ENCODE assay signal across 14 cellular contexts in genomic region chr11:11532574-11532973, GRCh38.
DNase-seq lines count a peak whose midpoint lies in the region; ATAC-seq and TF ChIP-seq lines count a peak whose summit lies in the region.
"Had no signal": no experiment of that assay in that cellular context is flagged by ENCODE, and none has a peak within 500 bp of the region (broad histone marks: within the 10 kb centered on the region; RNA-seq: fewer than 3 reads in every experiment).

No MANE protein-coding gene starts in this region.

- intact Hi-C loops in psoas muscle (cut with DNase I), result loop anchor here (5.0 to 10.0 kb wide), 2 partner anchors 82 to 90 kb away; partner anchors contain the start of gene GALNT18 (in 1 of the 2)
- intact Hi-C loops in activated T-helper 1 cell treated with anti-CD3 and anti-CD28 coated beads, Interleukin-12 subunit alpha, Interleukin-12 subunit beta, Interleukin-2, Interleukin-4 antibody, amounts not matched to agents 30 ng/mL and 10 ng/mL and 1 ng/mL, durations not matched to agents 14 hours and 24 hours and 36 hours (cut with micrococcal nuclease), result no loop called here

- in situ Hi-C loops in G401 (cut with HindIII; ENCODE audit: low sequenced_read_pairs), result no loop called here

- H3K27ac Mint-ChIP-seq in chondrocyte (ENCODE audit: unreplicated experiment) (peak overlapping the region; percentile 71), endothelial cell (ENCODE audit: unreplicated experiment) (no peak overlapping the region)
- no peak overlapping the region for H3K27ac Mint-ChIP-seq in activated T-helper 1 cell treated with anti-CD3 and anti-CD28 coated beads, Interleukin-12 subunit alpha, Interleukin-12 subunit beta, Interleukin-2, Interleukin-4 antibody, amounts not matched to agents 30 ng/mL and 10 ng/mL and 1 ng/mL, durations not matched to agents 14 hours and 24 hours and 36 hours
- no peak overlapping the region for H3K27ac Mint-ChIP-seq in stimulated activated effector memory CD8-positive, alpha-beta T cell treated with anti-CD3 and anti-CD28 coated beads, Interleukin-12 subunit alpha, Interleukin-12 subunit beta, amount 100 ng/mL, for 72 hours
- H3K27ac Mint-ChIP-seq: activated T-helper 2 cell treated with anti-CD3 and anti-CD28 coated beads, Interferon-gamma antibody, Interleukin-2, Interleukin-4, amounts not matched to agents 10 μg/mL and 5 μg/mL and 100 μg/mL, durations not matched to agents 14 hours and 24 hours and 36 hours; CD8-positive, alpha-beta T cell; IgD-negative memory B cell; neural progenitor cell had no signal

- H3K27me3 Mint-ChIP-seq in chondrocyte (ENCODE audit: low read depth) (no peaks in the 10 kb centered on the region), endothelial cell (ENCODE audit: unreplicated experiment) (peaks cover 8% of the 10 kb centered on the region)
- peaks cover 6% of the 10 kb centered on the region for H3K27me3 Mint-ChIP-seq in activated T-helper 1 cell treated with anti-CD3 and anti-CD28 coated beads, Interleukin-12 subunit alpha, Interleukin-12 subunit beta, Interleukin-2, Interleukin-4 antibody, amounts not matched to agents 30 ng/mL and 10 ng/mL and 1 ng/mL, durations not matched to agents 14 hours and 24 hours and 36 hours (ENCODE audit: insufficient read depth)
- H3K27me3 Mint-ChIP-seq: IgD-negative memory B cell had no signal

- H3K27ac ChIP-seq in psoas muscle, result peak overlapping the region; percentile 31
- H3K27ac ChIP-seq: left lung, neural progenitor cell had no signal

- H3K4me3 Mint-ChIP-seq in chondrocyte (ENCODE audit: unreplicated experiment) (no peak overlapping the region), endothelial cell (ENCODE audit: unreplicated experiment) (no peak overlapping the region)
- no peak overlapping the region for H3K4me3 Mint-ChIP-seq in activated T-helper 1 cell treated with anti-CD3 and anti-CD28 coated beads, Interleukin-12 subunit alpha, Interleukin-12 subunit beta, Interleukin-2, Interleukin-4 antibody, amounts not matched to agents 30 ng/mL and 10 ng/mL and 1 ng/mL, durations not matched to agents 14 hours and 24 hours and 36 hours
- no peak overlapping the region for H3K4me3 Mint-ChIP-seq in stimulated activated effector memory CD8-positive, alpha-beta T cell treated with anti-CD3 and anti-CD28 coated beads, Interleukin-12 subunit alpha, Interleukin-12 subunit beta, amount 100 ng/mL, for 72 hours
- H3K4me3 Mint-ChIP-seq: CD8-positive, alpha-beta T cell; neural progenitor cell had no signal

- H3K27me3 ChIP-seq in psoas muscle (ENCODE audit: insufficient read depth in 3 of 3, low read length in 2 of 3), result no peaks in the 10 kb centered on the region
- H3K27me3 ChIP-seq: left lung, neural progenitor cell had no signal

- no peaks in the 10 kb centered on the region for H3K36me3 ChIP-seq in psoas muscle (ENCODE audit: insufficient read depth in 1 of 2, low read depth in 1 of 2)
- H3K36me3 ChIP-seq: left lung, neural progenitor cell had no signal

- no peak overlapping the region for H3K4me3 ChIP-seq in psoas muscle
- H3K4me3 ChIP-seq: left lung, neural progenitor cell had no signal

- H3K36me3 Mint-ChIP-seq in chondrocyte (ENCODE audit: low read depth) (peaks cover 3% of the 10 kb centered on the region), endothelial cell (ENCODE audit: low read depth, unreplicated experiment) (peaks cover 35% of the 10 kb centered on the region)
- no peaks in the 10 kb centered on the region for H3K36me3 Mint-ChIP-seq in activated T-helper 1 cell treated with anti-CD3 and anti-CD28 coated beads, Interleukin-12 subunit alpha, Interleukin-12 subunit beta, Interleukin-2, Interleukin-4 antibody, amounts not matched to agents 30 ng/mL and 10 ng/mL and 1 ng/mL, durations not matched to agents 14 hours and 24 hours and 36 hours (ENCODE audit: low read depth)
- no peaks in the 10 kb centered on the region for H3K36me3 Mint-ChIP-seq in stimulated activated effector memory CD8-positive, alpha-beta T cell treated with anti-CD3 and anti-CD28 coated beads, Interleukin-12 subunit alpha, Interleukin-12 subunit beta, amount 100 ng/mL, for 72 hours
- H3K36me3 Mint-ChIP-seq: CD8-positive, alpha-beta T cell; neural progenitor cell had no signal

- peak; percentile 53 for DNase-seq in G401 (ENCODE audit: low spot score)
- DNase-seq in NCI-H2029 treated with DMSO at 0.1 percent for 48 hours (lab: John Stamatoyannopoulos, UW), result peak; percentile 53
- no peak for DNase-seq in chondrocyte (ENCODE audit: low spot score)
- DNase-seq in psoas muscle, result no peak
- no peak for DNase-seq in endothelial cell (ENCODE audit: low spot score)
- DNase-seq in activated T-helper 1 cell treated with anti-CD3 and anti-CD28 coated beads, Interleukin-12 subunit alpha, Interleukin-12 subunit beta, Interleukin-2, Interleukin-4 antibody, amounts not matched to agents 30 ng/mL and 10 ng/mL and 1 ng/mL, durations not matched to agents 14 hours and 24 hours and 36 hours (ENCODE audit: low spot score), result no peak
- DNase-seq in stimulated activated effector memory CD8-positive, alpha-beta T cell treated with anti-CD3 and anti-CD28 coated beads, Interleukin-12 subunit alpha, Interleukin-12 subunit beta, amount 100 ng/mL, for 72 hours (ENCODE audit: low spot score in 2 of 2), result no peak
- DNase-seq: CD8-positive, alpha-beta T cell; left lung; retina; stimulated activated CD4-positive, alpha-beta T cell treated with anti-CD3 and anti-CD28 coated beads, Interleukin-15, amount 100 ng/mL, for 24 hours had no signal

- H3K9me3 ChIP-seq in psoas muscle, result no peaks in the 10 kb centered on the region
- H3K9me3 ChIP-seq: left lung had no signal

- H3K4me1 Mint-ChIP-seq in chondrocyte (ENCODE audit: low read depth) (peaks cover 82% of the 10 kb centered on the region), endothelial cell (ENCODE audit: unreplicated experiment) (peaks cover 65% of the 10 kb centered on the region)
- H3K4me1 Mint-ChIP-seq in activated T-helper 1 cell treated with anti-CD3 and anti-CD28 coated beads, Interleukin-12 subunit alpha, Interleukin-12 subunit beta, Interleukin-2, Interleukin-4 antibody, amounts not matched to agents 30 ng/mL and 10 ng/mL and 1 ng/mL, durations not matched to agents 14 hours and 24 hours and 36 hours (ENCODE audit: low read depth), result no peaks in the 10 kb centered on the region
- no peaks in the 10 kb centered on the region for H3K4me1 Mint-ChIP-seq in stimulated activated effector memory CD8-positive, alpha-beta T cell treated with anti-CD3 and anti-CD28 coated beads, Interleukin-12 subunit alpha, Interleukin-12 subunit beta, amount 100 ng/mL, for 72 hours
- H3K4me1 Mint-ChIP-seq: IgD-negative memory B cell had no signal

- no peaks in the 10 kb centered on the region for H3K9me3 Mint-ChIP-seq in chondrocyte (ENCODE audit: low read depth)
- H3K9me3 Mint-ChIP-seq in endothelial cell (ENCODE audit: unreplicated experiment), result no peaks in the 10 kb centered on the region
- H3K9me3 Mint-ChIP-seq in activated T-helper 1 cell treated with anti-CD3 and anti-CD28 coated beads, Interleukin-12 subunit alpha, Interleukin-12 subunit beta, Interleukin-2, Interleukin-4 antibody, amounts not matched to agents 30 ng/mL and 10 ng/mL and 1 ng/mL, durations not matched to agents 14 hours and 24 hours and 36 hours, result no peaks in the 10 kb centered on the region
- no peaks in the 10 kb centered on the region for H3K9me3 Mint-ChIP-seq in stimulated activated effector memory CD8-positive, alpha-beta T cell treated with anti-CD3 and anti-CD28 coated beads, Interleukin-12 subunit alpha, Interleukin-12 subunit beta, amount 100 ng/mL, for 72 hours
- H3K9me3 Mint-ChIP-seq: activated T-helper 2 cell treated with anti-CD3 and anti-CD28 coated beads, Interferon-gamma antibody, Interleukin-2, Interleukin-4, amounts not matched to agents 10 μg/mL and 5 μg/mL and 100 μg/mL, durations not matched to agents 14 hours and 24 hours and 36 hours; neural progenitor cell had no signal

- H3K4me1 ChIP-seq in psoas muscle, result peaks cover 34% of the 10 kb centered on the region

- peak; percentile 88 to 94 (median 91) for ATAC-seq in psoas muscle
- ATAC-seq in stimulated activated effector memory CD8-positive, alpha-beta T cell treated with anti-CD3 and anti-CD28 coated beads, Interleukin-12 subunit alpha, Interleukin-12 subunit beta, amount 100 ng/mL, for 72 hours, result no peak
- ATAC-seq: CD8-positive, alpha-beta T cell; left lung had no signal

- WGBS in psoas muscle, 3 donors, result 27 to 30% (median 29%) methylated on average over 2 of the region's 2 CpGs

- TF ChIP-seq CTCF in chondrocyte (IDR thresholded peaks at IDR 0.05), result no peak
- TF ChIP-seq CTCF in psoas muscle (IDR thresholded peaks at IDR 0.05), result no peak
- TF ChIP-seq CTCF in endothelial cell (IDR thresholded peaks at IDR 0.05; ENCODE audit: unreplicated experiment), result no peak

Comparison
In these comparisons a context has a peak if more than half of its experiments do, and no peak if none do; other contexts are left out.
1. DNase-seq: peak in G401 (single experiment) and NCI-H2029 treated with DMSO at 0.1 percent for 48 hours (single experiment); none in chondrocyte (single experiment), psoas muscle (0 of 2), endothelial cell (single experiment), activated T-helper 1 cell treated with anti-CD3 and anti-CD28 coated beads, Interleukin-12 subunit alpha, Interleukin-12 subunit beta, Interleukin-2, Interleukin-4 antibody, amounts not matched to agents 30 ng/mL and 10 ng/mL and 1 ng/mL, durations not matched to agents 14 hours and 24 hours and 36 hours (single experiment) and stimulated activated effector memory CD8-positive, alpha-beta T cell treated with anti-CD3 and anti-CD28 coated beads, Interleukin-12 subunit alpha, Interleukin-12 subunit beta, amount 100 ng/mL, for 72 hours (0 of 2).